ENCODE assay signal across 23 cellular contexts in genomic region chr16:77353587-77354263, GRCh38.
DNase-seq lines count a peak whose midpoint lies in the region; ATAC-seq, FAIRE-seq and TF ChIP-seq lines count a peak whose summit lies in the region.
"Had no signal": no experiment of that assay in that cellular context is flagged by ENCODE, and none has a peak within 500 bp of the region (broad histone marks: within the 10 kb centered on the region; RNA-seq: fewer than 3 reads in every experiment).

No MANE protein-coding gene starts in this region.

- H3K4ac ChIP-seq in mesenchymal stem cell (ENCODE audit: low read depth in 1 of 2, low read length in 2 of 2): no peak overlapping the region

- no peaks in the 10 kb centered on the region for H3K79me1 ChIP-seq in mesenchymal stem cell (replicated peaks; ENCODE audit: low read length, poor library complexity, severe bottlenecking)

- TF ChIP-seq POLR2A in H54 (IDR thresholded peaks at IDR 0.05; ENCODE audit: low read depth, low read length): no peak

- no peak overlapping the region for H4K91ac ChIP-seq in mesenchymal stem cell (ENCODE audit: low read length)

- H3K14ac ChIP-seq in mesenchymal stem cell (ENCODE audit: low read length in 2 of 2): no peak overlapping the region

- H2AK5ac ChIP-seq in mesenchymal stem cell (ENCODE audit: low read length, severe bottlenecking): no peak overlapping the region

- H3K27me3 ChIP-seq in mesenchymal stem cell (ENCODE audit: control insufficient read depth in 1 of 2, insufficient read depth in 1 of 2, low read length in 2 of 2) (no peaks in the 10 kb centered on the region), right cardiac atrium (ENCODE audit: control insufficient read depth, insufficient read depth) (no peaks in the 10 kb centered on the region)
- H3K27me3 ChIP-seq: MG63, SJCRH30 had no signal

- no peak overlapping the region for H2AFZ ChIP-seq in mesenchymal stem cell (ENCODE audit: low read depth, low read length)
- H2AFZ ChIP-seq: GM23338, PC-9 had no signal

- no peak overlapping the region for H3K23ac ChIP-seq in mesenchymal stem cell (ENCODE audit: low read length in 2 of 2)

- H4K8ac ChIP-seq in mesenchymal stem cell (ENCODE audit: low read length): no peak overlapping the region

- no peak overlapping the region for H2BK5ac ChIP-seq in mesenchymal stem cell (ENCODE audit: low read depth, low read length, poor library complexity, severe bottlenecking)

- no peak overlapping the region for H2BK12ac ChIP-seq in mesenchymal stem cell (ENCODE audit: low read length in 2 of 2)

- no peak overlapping the region for H3K18ac ChIP-seq in mesenchymal stem cell (ENCODE audit: low read depth in 1 of 2, low read length in 2 of 2)

- H3K4me1 ChIP-seq in mesenchymal stem cell (ENCODE audit: control insufficient read depth, insufficient read depth, low read depth, low read length): peaks cover 2% of the 10 kb centered on the region
- H3K4me1 ChIP-seq in right cardiac atrium (ENCODE audit: control insufficient read depth, insufficient read depth, low read length): no peaks in the 10 kb centered on the region
- H3K4me1 ChIP-seq: SJCRH30 had no signal

- H3K27ac ChIP-seq in mesenchymal stem cell (ENCODE audit: low read length, poor library complexity, severe bottlenecking) (no peak overlapping the region), right cardiac atrium (ENCODE audit: low read length) (no peak overlapping the region)
- H3K27ac ChIP-seq: C4-2B, PC-9, SJCRH30 had no signal

- no peak overlapping the region for H2BK15ac ChIP-seq in mesenchymal stem cell (ENCODE audit: low read depth, poor library complexity, severe bottlenecking)

- no peaks in the 10 kb centered on the region for H3K9me3 ChIP-seq in mesenchymal stem cell (ENCODE audit: control insufficient read depth, low read length)
- no peaks in the 10 kb centered on the region for H3K9me3 ChIP-seq in right cardiac atrium (ENCODE audit: control insufficient read depth, low read length)
- H3K9me3 ChIP-seq: MG63, SJCRH30 had no signal

- no peak overlapping the region for H3K9ac ChIP-seq in mesenchymal stem cell (ENCODE audit: low read length)

- intact Hi-C loops in right cardiac atrium (cut with DNase I): no loop called here

- peak; percentile 77 for FAIRE-seq in H54 (lab: Jason Lieb, UNC)
- FAIRE-seq: GM19239 had no signal

- WGBS in mesenchymal stem cell: 0% methylated on average over 1 of the region's 4 CpGs
- WGBS in right cardiac atrium: 63% methylated on average over 4 of the region's 4 CpGs

- H3K4me3 ChIP-seq in mesenchymal stem cell (ENCODE audit: insufficient read depth in 1 of 2, low read depth in 1 of 2, low read length in 2 of 2): no peak overlapping the region
- H3K4me3 ChIP-seq in right cardiac atrium (ENCODE audit: low read length): no peak overlapping the region
- H3K4me3 ChIP-seq: GM23338, MG63, PC-9, SJCRH30 had no signal

- H3K4me2 ChIP-seq in mesenchymal stem cell (ENCODE audit: low read length, poor library complexity, severe bottlenecking): no peak overlapping the region
- H3K4me2 ChIP-seq: GM23338, PC-9 had no signal

- DNase-seq in COLO668 (lab: John Stamatoyannopoulos, UW; ENCODE audit: unreplicated experiment) (peak; percentile 32), H54 (ENCODE audit: insufficient read length, low spot score) (no peak), NCI-H69 (lab: John Stamatoyannopoulos, UW) (peak; percentile 6), mesenchymal stem cell (peak; percentile 29), NCI-H82 (lab: John Stamatoyannopoulos, UW) (no peak), right cardiac atrium (no peak)
- DNase-seq: ACHN, AML-193, DMS 273 treated with DMSO at 0.1 percent for 48 hours, GF-D8, HFFc6, IMR-90, MG63, NCI-H1092, NCI-H1694 treated with DMSO at 0.1 percent for 48 hours, NCI-H510A, PC-9, SJCRH30, T-helper 17 cell had no signal

- H3K36me3 ChIP-seq in mesenchymal stem cell (ENCODE audit: control insufficient read depth in 1 of 2, insufficient read depth in 2 of 2, low read depth in 1 of 2, low read length in 2 of 2): no peaks in the 10 kb centered on the region
- H3K36me3 ChIP-seq: MG63, SJCRH30 had no signal

- H2BK120ac ChIP-seq in mesenchymal stem cell (ENCODE audit: low read depth, low read length): no peak overlapping the region

- ATAC-seq in GM19324 (IDR thresholded peaks at IDR 0.05; ENCODE audit: low FRiP score, unreplicated experiment) (no peak), right cardiac atrium (no peak)
- ATAC-seq: GM23338, T-helper 17 cell had no signal

Comparison
In these comparisons a context has a peak if more than half of its experiments do, and no peak if none do; other contexts are left out.
1. DNase-seq: peak in COLO668 (single experiment), NCI-H69 (single experiment) and mesenchymal stem cell (single experiment); none in H54 (single experiment), NCI-H82 (single experiment) and right cardiac atrium (0 of 3).